In the genomic region with DNA sequence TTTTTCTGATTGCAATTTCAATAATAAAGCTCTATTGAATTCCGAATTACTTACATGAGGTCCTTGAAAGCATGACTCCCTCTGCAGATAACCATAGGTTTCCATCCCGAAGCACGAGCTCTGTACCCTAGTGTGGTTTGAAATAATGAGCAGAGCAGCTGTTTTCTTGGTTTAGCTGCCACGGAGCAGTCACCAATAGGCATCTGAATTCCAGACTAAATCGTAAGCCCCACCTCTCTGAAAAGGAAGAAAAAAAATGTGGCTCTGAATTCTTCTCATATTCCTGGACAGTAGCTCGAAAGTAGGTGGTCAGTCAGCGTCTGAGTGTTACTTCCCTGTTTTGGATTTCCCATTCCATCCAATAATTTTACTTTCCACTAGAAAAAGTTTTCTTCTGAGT, we compare ENCODE assay signal across 9 cellular contexts. TPM values are rescaled to one million over a fixed set of nuclear protein-coding genes. Genes with fewer than 3 reads are reported as not detected.
DNase-seq lines count a peak whose midpoint lies in the region; ATAC-seq and TF ChIP-seq lines count a peak whose summit lies in the region.
"Had no signal": no experiment of that assay in that cellular context is flagged by ENCODE, and none has a peak within 500 bp of the region (broad histone marks: within the 10 kb centered on the region; RNA-seq: fewer than 3 reads in every experiment).

No MANE protein-coding gene starts in this region.

- H3K9ac ChIP-seq in adipocyte (ENCODE audit: low read length) (peak overlapping the region; percentile 40), skeletal muscle satellite cell (ENCODE audit: low read depth, low read length) (peak overlapping the region; percentile 38)

- intact Hi-C loops in left ventricle myocardium superior (cut with micrococcal nuclease): no loop called here

- ATAC-seq in left ventricle myocardium superior (peak; percentile 70), esophagus mucosa (no peak), HG03521 (IDR thresholded peaks at IDR 0.05; ENCODE audit: unreplicated experiment) (no peak)

- POLR2A ChIA-PET in HEK293T (lab: Yijun Ruan, JAX): interaction anchor here (1.2 to 2.9 kb wide), 4 partner anchors 13 to 24 kb away, joined by 3 to 13 read pairs (median 5); a partner anchor contains a TSS

- DNase-seq in HEK293T (ENCODE audit: extremely low spot score) (peak; percentile 16), adipocyte (ENCODE audit: low read depth) (peak; percentile 83), left ventricle myocardium superior (no peak), NCI-H510A (lab: John Stamatoyannopoulos, UW) (no peak), T-helper 2 cell (no peak)
- DNase-seq: activated naive CD4-positive, alpha-beta T cell had no signal

- CTCF ChIA-PET in HEK293T (lab: Yijun Ruan, JAX): interaction anchor here (0.6 to 0.8 kb wide), 2 partner anchors 17 to 45 kb away, joined by 3 read pairs; no protein-coding TSS in a partner anchor

- H3K36me3 ChIP-seq in adipocyte (ENCODE audit: control insufficient read depth, insufficient read depth, low read length, severe bottlenecking): no peaks in the 10 kb centered on the region
- H3K36me3 ChIP-seq in skeletal muscle satellite cell (ENCODE audit: insufficient read depth, low read length): no peaks in the 10 kb centered on the region

- H3K9me3 ChIP-seq in adipocyte (ENCODE audit: control insufficient read depth, low read length): no peaks in the 10 kb centered on the region
- no peaks in the 10 kb centered on the region for H3K9me3 ChIP-seq in skeletal muscle satellite cell (replicated peaks; ENCODE audit: low read length)

- no peaks in the 10 kb centered on the region for H3K4me1 ChIP-seq in adipocyte (ENCODE audit: control insufficient read depth, insufficient read depth, low read length)
- H3K4me1 ChIP-seq in skeletal muscle satellite cell (ENCODE audit: control insufficient read depth, insufficient read depth, low read length): peaks cover 8% of the 10 kb centered on the region

- no peaks in the 10 kb centered on the region for H3K27me3 ChIP-seq in adipocyte (replicated peaks; ENCODE audit: control insufficient read depth, insufficient read depth, low read length)
- H3K27me3 ChIP-seq in skeletal muscle satellite cell (ENCODE audit: control insufficient read depth, insufficient read depth, low read length): no peaks in the 10 kb centered on the region

- H3K4me2 ChIP-seq in skeletal muscle satellite cell (ENCODE audit: low read length): peak overlapping the region; percentile 71

- H3K4me3 ChIP-seq in adipocyte (ENCODE audit: low read length) (peak overlapping the region; percentile 62), skeletal muscle satellite cell (ENCODE audit: low read length) (peak overlapping the region; percentile 46)

TF ChIP-seq in HEK293T, 16 proteins besides CTCF, POLR2A, EP300 and RAD21:
- TF ChIP-seq FOXM1 (IDR thresholded peaks at IDR 0.05; ENCODE audit: borderline replicate concordance): no peak
- no peak for TF ChIP-seq ELF4 (IDR thresholded peaks at IDR 0.05)
- TF ChIP-seq HDGF (IDR thresholded peaks at IDR 0.05; ENCODE audit: borderline replicate concordance): no peak
- TF ChIP-seq ZNF384 (IDR thresholded peaks at IDR 0.05): no peak; the same call in 1 of the 2 replicates
- TF ChIP-seq FOXK2 (IDR thresholded peaks at IDR 0.05): no peak
- TF ChIP-seq FOXA1 (IDR thresholded peaks at IDR 0.05): no peak
- no peak for TF ChIP-seq NFRKB (IDR thresholded peaks at IDR 0.05)
- no peak for TF ChIP-seq L3MBTL2 (conservative IDR thresholded peaks at IDR 0.05)
- no peak for TF ChIP-seq ARNT (IDR thresholded peaks at IDR 0.05)
- TF ChIP-seq, protein P1, sequence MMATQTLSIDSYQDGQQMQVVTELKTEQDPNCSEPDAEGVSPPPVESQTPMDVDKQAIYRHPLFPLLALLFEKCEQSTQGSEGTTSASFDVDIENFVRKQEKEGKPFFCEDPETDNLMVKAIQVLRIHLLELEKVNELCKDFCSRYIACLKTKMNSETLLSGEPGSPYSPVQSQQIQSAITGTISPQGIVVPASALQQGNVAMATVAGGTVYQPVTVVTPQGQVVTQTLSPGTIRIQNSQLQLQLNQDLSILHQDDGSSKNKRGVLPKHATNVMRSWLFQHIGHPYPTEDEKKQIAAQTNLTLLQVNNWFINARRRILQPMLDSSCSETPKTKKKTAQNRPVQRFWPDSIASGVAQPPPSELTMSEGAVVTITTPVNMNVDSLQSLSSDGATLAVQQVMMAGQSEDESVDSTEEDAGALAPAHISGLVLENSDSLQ (IDR thresholded peaks at IDR 0.05): no peak
- TF ChIP-seq LEF1 (IDR thresholded peaks at IDR 0.05; ENCODE audit: borderline replicate concordance): no peak
- no peak for TF ChIP-seq SUZ12 (IDR thresholded peaks at IDR 0.05)
- TF ChIP-seq CTBP1 (IDR thresholded peaks at IDR 0.05; ENCODE audit: borderline replicate concordance): no peak

RNA-seq across cellular contexts. Expression of a gene that starts 18.6 kb away (rescaled TPM):
- total RNA-seq in left ventricle myocardium superior: 12.3 TPM
- total RNA-seq in skeletal muscle satellite cell (2012; rRNA removed): 18.3 and 19.2 TPM in 2 replicates
- total RNA-seq in esophagus mucosa: 7.4 TPM

Comparison
In these comparisons a context has a peak if more than half of its experiments do, and no peak if none do; other contexts are left out.
1. DNase-seq: peak in HEK293T (single experiment) and adipocyte (single experiment); none in left ventricle myocardium superior (single experiment), NCI-H510A (single experiment) and T-helper 2 cell (0 of 5).